24 cellular contexts compared by ENCODE assay signal in genomic region chr9:85603920-85604319, GRCh38.
"Had no signal": no experiment of that assay in that cellular context is flagged by ENCODE, and none has a peak within 500 bp of the region (broad histone marks: within the 10 kb centered on the region; RNA-seq: fewer than 3 reads in every experiment).

No MANE protein-coding gene starts in this region.

- H2AFZ ChIP-seq: hepatocyte had no signal

- H3K9me3 ChIP-seq: esophagus muscularis mucosa, gastroesophageal sphincter, left ventricle myocardium inferior, neutrophil, right atrium auricular region, sigmoid colon, stomach, thoracic aorta, transverse colon had no signal

- DNase-seq: effector memory CD4-positive, alpha-beta T cell; head of caudate nucleus; left ventricle myocardium inferior; mesenchymal stem cell; naive B cell; nephron progenitor cell; sigmoid colon; stimulated activated CD4-positive, alpha-beta T cell treated with anti-CD3 and anti-CD28 coated beads, Interleukin-12 subunit alpha, Interleukin-12 subunit beta, amount 100 ng/mL, for 4 hours; stimulated activated naive CD4-positive, alpha-beta T cell; stomach; substantia nigra; transverse colon had no signal

- H3K4me3 ChIP-seq: esophagus muscularis mucosa, gastroesophageal sphincter, hepatocyte, left ventricle myocardium inferior, lung, right atrium auricular region, sigmoid colon, skin epidermis, stomach, thoracic aorta, transverse colon had no signal

- FAIRE-seq: endometrium, islet of Langerhans, urothelium cell line had no signal

- H3K4me2 ChIP-seq: hepatocyte had no signal

- H3K27me3 ChIP-seq: esophagus muscularis mucosa, gastroesophageal sphincter, hepatocyte, neutrophil, right atrium auricular region, sigmoid colon, stomach, transverse colon had no signal

- ATAC-seq: gastroesophageal sphincter had no signal

- H3K79me2 ChIP-seq: hepatocyte had no signal

- H3K27ac ChIP-seq: epithelial cell of prostate, esophagus muscularis mucosa, gastroesophageal sphincter, hepatocyte, neutrophil, sigmoid colon, skin epidermis, stomach, thoracic aorta, transverse colon had no signal

- H3K36me3 ChIP-seq: right atrium auricular region, sigmoid colon, thoracic aorta, transverse colon had no signal

- H3K4me1 ChIP-seq: gastroesophageal sphincter, sigmoid colon, stomach, transverse colon had no signal
